Comparison of ENCODE assay signal across 1 cellular context in the genomic region with DNA sequence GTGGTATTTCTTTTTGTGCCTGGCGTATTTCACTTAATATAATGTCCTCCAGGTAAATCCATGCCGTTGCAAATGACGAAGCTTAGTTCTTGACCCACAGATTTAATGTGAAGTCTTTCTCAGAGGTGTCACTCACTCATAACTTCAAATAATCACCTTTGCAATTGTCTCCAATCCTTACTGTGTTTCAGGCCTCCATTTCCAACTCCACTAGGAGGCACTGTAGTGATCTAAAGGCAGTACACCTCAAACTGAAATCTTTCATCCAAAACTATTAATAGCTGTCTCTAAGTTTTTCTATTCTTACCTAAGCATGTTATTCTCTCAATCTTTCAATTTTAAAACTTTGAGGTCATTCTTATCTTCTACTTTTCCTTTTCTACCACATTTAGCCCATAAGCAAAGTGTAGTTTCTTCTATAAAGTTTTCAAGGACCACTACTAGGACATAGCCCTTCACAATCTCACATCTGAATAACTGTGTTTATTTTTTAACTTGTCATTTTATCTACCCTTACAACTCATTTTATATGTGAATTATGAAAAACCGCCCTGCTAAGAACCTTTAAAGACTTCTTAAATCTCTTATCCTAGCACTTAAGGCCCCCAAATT.
TF ChIP-seq lines count a peak whose summit lies in the region.

No MANE protein-coding gene starts in this region.

TF ChIP-seq in H1, 55 proteins besides CTCF, POLR2A, EP300 and RAD21 (continued from another document):
- TF ChIP-seq POLR2AphosphoS5 (IDR thresholded peaks at IDR 0.05; ENCODE audit: low read depth, low read length) (no peak), CHD1 (IDR thresholded peaks at IDR 0.05; ENCODE audit: low read depth, low read length) (no peak), HDAC6 (IDR thresholded peaks at IDR 0.05; ENCODE audit: low read depth, low read length) (no peak), SP4 (IDR thresholded peaks at IDR 0.05; ENCODE audit: low read length) (no peak), GABPA (IDR thresholded peaks at IDR 0.05; ENCODE audit: borderline replicate concordance, insufficient read depth, low read length) (no peak), KDM4A (IDR thresholded peaks at IDR 0.05; ENCODE audit: low read depth, low read length, severe bottlenecking) (no peak), EGR1 (IDR thresholded peaks at IDR 0.05; ENCODE audit: borderline replicate concordance, low read depth, low read length) (no peak), RFX5 (IDR thresholded peaks at IDR 0.05; ENCODE audit: borderline replicate concordance, low read depth, low read length) (no peak), ASH2L (IDR thresholded peaks at IDR 0.05; ENCODE audit: low read length) (no peak), HDAC2 (IDR thresholded peaks at IDR 0.05; ENCODE audit: borderline replicate concordance in 1 of 2, low read depth in 2 of 2, low read length in 2 of 2) (no peak), TAF1 (IDR thresholded peaks at IDR 0.05; ENCODE audit: low read depth, low read length) (no peak), BACH1 (IDR thresholded peaks at IDR 0.05; ENCODE audit: low read length) (no peak), EZH2 (IDR thresholded peaks at IDR 0.05; ENCODE audit: low read depth, low read length, severe bottlenecking) (no peak)
- TF ChIP-seq, protein P1, sequence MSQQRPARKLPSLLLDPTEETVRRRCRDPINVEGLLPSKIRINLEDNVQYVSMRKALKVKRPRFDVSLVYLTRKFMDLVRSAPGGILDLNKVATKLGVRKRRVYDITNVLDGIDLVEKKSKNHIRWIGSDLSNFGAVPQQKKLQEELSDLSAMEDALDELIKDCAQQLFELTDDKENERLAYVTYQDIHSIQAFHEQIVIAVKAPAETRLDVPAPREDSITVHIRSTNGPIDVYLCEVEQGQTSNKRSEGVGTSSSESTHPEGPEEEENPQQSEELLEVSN (IDR thresholded peaks at IDR 0.05): no peak
